Comparison of ENCODE assay signal across 32 cellular contexts in the genomic region with DNA sequence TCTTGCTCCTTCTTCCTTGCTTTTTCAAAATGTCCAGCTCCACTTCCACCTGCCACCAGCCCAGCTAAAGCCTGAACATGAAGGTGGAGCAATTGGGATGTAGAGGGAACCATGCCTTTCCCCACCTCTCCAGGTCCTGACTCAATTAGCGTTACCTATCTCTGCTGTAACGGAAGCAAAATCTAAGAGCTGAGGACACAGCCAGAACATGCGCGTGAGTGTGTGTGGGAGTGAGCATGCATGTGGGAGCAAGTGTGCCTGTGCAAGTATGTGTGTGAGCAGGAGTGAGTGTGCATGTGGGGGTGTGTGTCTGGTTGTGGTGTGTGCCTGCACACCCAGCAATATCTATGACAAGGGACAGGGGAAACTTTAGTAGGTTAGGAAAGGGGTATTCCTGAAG.
"Had no signal": no experiment of that assay in that cellular context is flagged by ENCODE, and none has a peak within 500 bp of the region (broad histone marks: within the 10 kb centered on the region; RNA-seq: fewer than 3 reads in every experiment).

No MANE protein-coding gene starts in this region.

- H3K4me2 ChIP-seq: SK-N-SH had no signal

- H3K36me3 Mint-ChIP-seq: activated naive CD4-positive, alpha-beta T cell treated with anti-CD3 and anti-CD28 coated beads, Interleukin-2, amount 50 U/mL, for 72 hours had no signal

- H3K27me3 ChIP-seq: Peyer's patch, SJSA1 had no signal

- DNase-seq: activated B cell treated with CpG ODN at 0.5 μM for 24 hours; activated CD4-positive, alpha-beta T cell treated with anti-CD3 and anti-CD28 coated beads for 1 hour; activated CD4-positive, alpha-beta T cell treated with anti-CD3 and anti-CD28 coated beads, Interleukin-2, amount 10 ng/mL, durations not matched to agents 7 days and 5 days; activated CD4-positive, alpha-beta T cell treated with anti-CD3 and anti-CD28 coated beads, Interleukin-2, amount 50 U/mL, for 48 hours; activated CD8-positive, alpha-beta T cell treated with anti-CD3 and anti-CD28 coated beads, Interleukin-2, amount 10 ng/mL, durations not matched to agents 7 days and 5 days; activated gamma-delta T cell; activated naive CD4-positive, alpha-beta T cell treated with anti-CD3 and anti-CD28 coated beads for 36 hours; activated T-cell treated with anti-CD3 and anti-CD28 coated beads, Interleukin-2, amount 50 U/mL, for 48 hours; amniotic stem cell; aorta; brain microvascular endothelial cell; central memory CD4-positive, alpha-beta T cell; KBM-7; NCI-H1105; NCI-H1417 treated with DMSO at 0.1 percent for 48 hours; NCI-H1930; NCI-H2081 treated with DMSO at 0.1 percent for 48 hours; NCI-H510A; NCI-H526; NCI-H748 treated with DMSO at 0.1 percent for 48 hours; NK-92 treated with Interleukin-12 subunit alpha and Interleukin-12 subunit beta, amount 100 ng/mL, for 24 hours; PC-3; Peyer's patch; RPMI8226; SHP77 treated with DMSO at 0.1 percent for 48 hours; SK-N-SH; T-helper 9 cell had no signal

- H3K4me3 ChIP-seq: Peyer's patch, SJSA1 had no signal

- H3K4me3 Mint-ChIP-seq: activated B cell treated with CpG ODN at 0.5 μM for 24 hours; activated CD4-positive, alpha-beta T cell treated with anti-CD3 and anti-CD28 coated beads, Interleukin-2, amount 10 ng/mL, durations not matched to agents 7 days and 5 days; activated CD8-positive, alpha-beta T cell treated with anti-CD3 and anti-CD28 coated beads, Interleukin-2, amount 10 ng/mL, durations not matched to agents 7 days and 5 days; activated naive CD4-positive, alpha-beta T cell treated with anti-CD3 and anti-CD28 coated beads for 36 hours; activated T-helper 17 cell treated with anti-CD3 and anti-CD28 coated beads, Interleukin-2, amount 50 U/mL, for 72 hours; T-helper 1 cell treated with Interleukin-12 subunit alpha and Interleukin-12 subunit beta and Interleukin-4 antibody, amounts not matched to agents 30 μg/mL and 1 μg/mL, for 36 hours had no signal

- H3K9me3 ChIP-seq: Peyer's patch, SJSA1, SK-N-SH had no signal

- H3K27ac Mint-ChIP-seq: activated B cell treated with CpG ODN at 0.5 μM for 24 hours; activated CD4-positive, alpha-beta T cell treated with anti-CD3 and anti-CD28 coated beads, Interleukin-2, amount 10 ng/mL, durations not matched to agents 7 days and 5 days; activated CD8-positive, alpha-beta T cell treated with anti-CD3 and anti-CD28 coated beads, Interleukin-2, amount 10 ng/mL, durations not matched to agents 7 days and 5 days; activated naive CD4-positive, alpha-beta T cell treated with anti-CD3 and anti-CD28 coated beads for 36 hours; activated T-helper 17 cell treated with anti-CD3 and anti-CD28 coated beads, Interleukin-2, amount 50 U/mL, for 72 hours; T-helper 1 cell treated with Interleukin-12 subunit alpha and Interleukin-12 subunit beta and Interleukin-4 antibody, amounts not matched to agents 30 μg/mL and 1 μg/mL, for 36 hours had no signal

- H3K9ac ChIP-seq: SK-N-SH had no signal

- H3K27ac ChIP-seq: brain microvascular endothelial cell, Peyer's patch, SJSA1, VCaP had no signal

- H3K9me3 Mint-ChIP-seq: activated B cell treated with CpG ODN at 0.5 μM for 24 hours; activated CD4-positive, alpha-beta T cell treated with anti-CD3 and anti-CD28 coated beads, Interleukin-2, amount 10 ng/mL, durations not matched to agents 7 days and 5 days; activated naive CD4-positive, alpha-beta T cell treated with anti-CD3 and anti-CD28 coated beads for 36 hours; activated naive CD4-positive, alpha-beta T cell treated with anti-CD3 and anti-CD28 coated beads, Interleukin-2, amount 50 U/mL, for 72 hours; activated T-helper 17 cell treated with anti-CD3 and anti-CD28 coated beads, Interleukin-2, amount 50 U/mL, for 72 hours; T-helper 1 cell treated with Interleukin-12 subunit alpha and Interleukin-12 subunit beta and Interleukin-4 antibody, amounts not matched to agents 30 μg/mL and 1 μg/mL, for 36 hours had no signal

- H3K36me3 ChIP-seq: brain microvascular endothelial cell, Peyer's patch, SJSA1 had no signal

- H3K4me1 ChIP-seq: Peyer's patch, SJSA1 had no signal
